38 cellular contexts compared by ENCODE assay signal in the genomic region with DNA sequence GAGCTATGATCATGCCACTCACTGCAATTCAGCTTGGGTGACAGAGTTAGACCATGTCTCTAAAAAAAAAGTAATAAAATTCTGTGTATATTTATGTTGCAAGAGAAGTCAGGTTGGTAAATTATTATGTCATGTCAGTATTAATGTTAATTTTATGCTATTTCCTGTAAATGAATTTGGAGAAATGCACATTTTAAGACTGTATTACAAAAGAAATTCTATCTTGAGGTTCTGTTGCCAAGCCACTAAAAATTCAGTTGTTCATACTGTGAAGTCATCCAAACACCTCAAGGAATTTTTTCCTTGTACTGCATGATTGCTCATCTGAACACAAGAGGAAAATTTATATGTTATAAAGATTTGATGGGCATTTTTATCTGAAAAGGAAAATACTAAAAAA. TPM values are rescaled to one million over a fixed set of nuclear protein-coding genes. Genes with fewer than 3 reads are reported as not detected.
DNase-seq lines count a peak whose midpoint lies in the region; ATAC-seq, FAIRE-seq and TF ChIP-seq lines count a peak whose summit lies in the region.
"Had no signal": no experiment of that assay in that cellular context is flagged by ENCODE, and none has a peak within 500 bp of the region (broad histone marks: within the 10 kb centered on the region; RNA-seq: fewer than 3 reads in every experiment).

No MANE protein-coding gene starts in this region.

- no peaks in the 10 kb centered on the region for H3K27me3 ChIP-seq in astrocyte (ENCODE audit: insufficient read depth, low read length)
- H3K27me3 ChIP-seq in stomach, result peaks cover 0 to 3% (median 0%) of the 10 kb centered on the region in 3 donors
- no peaks in the 10 kb centered on the region for H3K27me3 ChIP-seq in Karpas-422 (ENCODE audit: low read length)
- H3K27me3 ChIP-seq: BE2C, ovary, SJCRH30 had no signal

- H3K27ac ChIP-seq in astrocyte (ENCODE audit: low read depth, low read length) (no peak overlapping the region), stomach (no peak overlapping the region), Karpas-422 (ENCODE audit: low read length) (no peak overlapping the region)
- H3K27ac ChIP-seq: coronary artery, ovary, SJCRH30, VCaP had no signal

- TF ChIP-seq CTCF in astrocyte (IDR thresholded peaks at IDR 0.05; ENCODE audit: insufficient read depth, low read depth, low read length), result no peak
- TF ChIP-seq CTCF in stomach (IDR thresholded peaks at IDR 0.05), result no peak

- no peaks in the 10 kb centered on the region for H3K36me3 Mint-ChIP-seq in astrocyte (ENCODE audit: low read depth, unreplicated experiment)
- H3K36me3 Mint-ChIP-seq in activated T-cell treated with anti-CD3 and anti-CD28 coated beads, Interleukin-2, amount 50 U/mL, for 4 hours (ENCODE audit: insufficient read depth), result no peaks in the 10 kb centered on the region
- H3K36me3 Mint-ChIP-seq: activated naive CD4-positive, alpha-beta T cell treated with anti-CD3 and anti-CD28 coated beads, Interleukin-2, amount 50 U/mL, for 72 hours; CD8-positive, alpha-beta memory T cell; memory B cell; stimulated activated effector memory CD8-positive, alpha-beta T cell treated with anti-CD3 and anti-CD28 coated beads, Interleukin-12 subunit alpha, Interleukin-12 subunit beta, amount 100 ng/mL, for 72 hours; type B pancreatic cell had no signal

- H3K4me1 Mint-ChIP-seq in astrocyte (ENCODE audit: low read depth, unreplicated experiment), result no peaks in the 10 kb centered on the region
- H3K4me1 Mint-ChIP-seq in activated T-cell treated with anti-CD3 and anti-CD28 coated beads, Interleukin-2, amount 50 U/mL, for 4 hours (ENCODE audit: low read depth), result no peaks in the 10 kb centered on the region
- H3K4me1 Mint-ChIP-seq: CD8-positive, alpha-beta memory T cell; memory B cell; stimulated activated effector memory CD8-positive, alpha-beta T cell treated with anti-CD3 and anti-CD28 coated beads, Interleukin-12 subunit alpha, Interleukin-12 subunit beta, amount 100 ng/mL, for 72 hours had no signal

- H3K27me3 Mint-ChIP-seq in astrocyte (ENCODE audit: low read depth, unreplicated experiment), result no peaks in the 10 kb centered on the region
- H3K27me3 Mint-ChIP-seq in activated T-cell treated with anti-CD3 and anti-CD28 coated beads, Interleukin-2, amount 50 U/mL, for 4 hours (ENCODE audit: low read depth), result peaks cover 3% of the 10 kb centered on the region

- no peaks in the 10 kb centered on the region for H3K36me3 ChIP-seq in astrocyte (ENCODE audit: insufficient read depth, low read length)
- H3K36me3 ChIP-seq in stomach, result no peaks in the 10 kb centered on the region
- H3K36me3 ChIP-seq in Karpas-422 (ENCODE audit: insufficient read depth, low read length), result no peaks in the 10 kb centered on the region
- H3K36me3 ChIP-seq: BE2C, ovary had no signal

- no peak overlapping the region for H3K9ac ChIP-seq in astrocyte (ENCODE audit: low read length)
- H3K9ac ChIP-seq in Karpas-422 (ENCODE audit: low read length), result no peak overlapping the region

- H3K9me3 ChIP-seq in astrocyte (ENCODE audit: insufficient read depth, low read depth, low read length) (no peaks in the 10 kb centered on the region), stomach (no peaks in the 10 kb centered on the region), Karpas-422 (ENCODE audit: low read length) (no peaks in the 10 kb centered on the region)
- H3K9me3 ChIP-seq: BE2C, ovary, SJCRH30 had no signal

- H3K9me2 ChIP-seq in Karpas-422 (replicated peaks; ENCODE audit: insufficient read depth, low read length), result no peaks in the 10 kb centered on the region

- H3K27ac Mint-ChIP-seq in astrocyte (ENCODE audit: unreplicated experiment), result no peak overlapping the region
- H3K27ac Mint-ChIP-seq: activated CD8-positive, alpha-beta T cell treated with anti-CD3 and anti-CD28 coated beads, Interleukin-2, amount 10 ng/mL, durations not matched to agents 7 days and 5 days; activated naive CD4-positive, alpha-beta T cell treated with anti-CD3 and anti-CD28 coated beads, Interleukin-2, amount 50 U/mL, for 72 hours; activated T-helper 2 cell treated with anti-CD3 and anti-CD28 coated beads, Interferon-gamma antibody, Interleukin-2, Interleukin-4, amounts not matched to agents 10 μg/mL and 5 μg/mL and 100 μg/mL, durations not matched to agents 14 hours and 24 hours and 36 hours; CD8-positive, alpha-beta memory T cell; effector memory CD8-positive, alpha-beta T cell; memory B cell; nephron progenitor cell; stimulated activated effector memory CD8-positive, alpha-beta T cell treated with anti-CD3 and anti-CD28 coated beads, Interleukin-12 subunit alpha, Interleukin-12 subunit beta, amount 100 ng/mL, for 72 hours; type B pancreatic cell had no signal

- H3K4me3 ChIP-seq in astrocyte (ENCODE audit: insufficient read depth, low read depth, low read length) (no peak overlapping the region), stomach (no peak overlapping the region), Karpas-422 (ENCODE audit: low read length) (no peak overlapping the region)
- H3K4me3 ChIP-seq: coronary artery, ovary, SJCRH30 had no signal

- no peaks in the 10 kb centered on the region for H3K9me3 Mint-ChIP-seq in astrocyte (ENCODE audit: unreplicated experiment)
- no peaks in the 10 kb centered on the region for H3K9me3 Mint-ChIP-seq in activated T-cell treated with anti-CD3 and anti-CD28 coated beads, Interleukin-2, amount 50 U/mL, for 4 hours
- H3K9me3 Mint-ChIP-seq: activated naive CD4-positive, alpha-beta T cell treated with anti-CD3 and anti-CD28 coated beads, Interleukin-2, amount 50 U/mL, for 72 hours; activated T-helper 2 cell treated with anti-CD3 and anti-CD28 coated beads, Interferon-gamma antibody, Interleukin-2, Interleukin-4, amounts not matched to agents 10 μg/mL and 5 μg/mL and 100 μg/mL, durations not matched to agents 14 hours and 24 hours and 36 hours; effector memory CD8-positive, alpha-beta T cell; memory B cell; type B pancreatic cell had no signal

- intact Hi-C loops in stomach (cut with DNase I; ENCODE audit: low total_unique reads), result no loop called here

- ATAC-seq in activated T-cell treated with anti-CD3 and anti-CD28 coated beads, Interleukin-2, amount 50 U/mL, for 4 hours, result no peak
- ATAC-seq: activated CD8-positive, alpha-beta T cell treated with anti-CD3 and anti-CD28 coated beads, Interleukin-2, amount 10 ng/mL, durations not matched to agents 7 days and 5 days; activated naive CD4-positive, alpha-beta T cell treated with anti-CD3 and anti-CD28 coated beads, Interleukin-2, amount 50 U/mL, for 72 hours; effector memory CD8-positive, alpha-beta T cell; left cardiac atrium; stimulated activated effector memory CD8-positive, alpha-beta T cell treated with anti-CD3 and anti-CD28 coated beads, Interleukin-12 subunit alpha, Interleukin-12 subunit beta, amount 100 ng/mL, for 72 hours had no signal

- no peaks in the 10 kb centered on the region for H3K79me2 ChIP-seq in astrocyte (ENCODE audit: insufficient read depth, low read length)
- H3K79me2 ChIP-seq in Karpas-422 (ENCODE audit: low read length), result no peaks in the 10 kb centered on the region

- H3K4me3 Mint-ChIP-seq in astrocyte (ENCODE audit: unreplicated experiment), result no peak overlapping the region
- no peak overlapping the region for H3K4me3 Mint-ChIP-seq in activated T-cell treated with anti-CD3 and anti-CD28 coated beads, Interleukin-2, amount 50 U/mL, for 4 hours
- H3K4me3 Mint-ChIP-seq: activated CD8-positive, alpha-beta T cell treated with anti-CD3 and anti-CD28 coated beads, Interleukin-2, amount 10 ng/mL, durations not matched to agents 7 days and 5 days; CD8-positive, alpha-beta memory T cell; effector memory CD8-positive, alpha-beta T cell; memory B cell; nephron progenitor cell; stimulated activated effector memory CD8-positive, alpha-beta T cell treated with anti-CD3 and anti-CD28 coated beads, Interleukin-12 subunit alpha, Interleukin-12 subunit beta, amount 100 ng/mL, for 72 hours; type B pancreatic cell had no signal

- DNase-seq in ACHN (peak; percentile 88), GM03348 (ENCODE audit: low spot score) (peak; percentile 37), astrocyte (ENCODE audit: low read depth) (peak; percentile 78), iris pigment epithelial cell (ENCODE audit: low read depth) (peak; percentile 18), OCI-M2 (lab: John Stamatoyannopoulos, UW; ENCODE audit: unreplicated experiment) (no peak), stomach (no peak), Karpas-422 (no peak)
- no peak for DNase-seq in activated T-cell treated with anti-CD3 and anti-CD28 coated beads, Interleukin-2, amount 50 U/mL, for 4 hours
- DNase-seq: 8988T; activated CD4-positive, alpha-beta T cell treated with anti-CD3 and anti-CD28 coated beads for 4 hours; activated CD8-positive, alpha-beta T cell treated with anti-CD3 and anti-CD28 coated beads, Interleukin-2, amount 10 ng/mL, durations not matched to agents 7 days and 5 days; aorta; BE2C; caudate nucleus; CD8-positive, alpha-beta memory T cell; DMS 273 treated with DMSO at 0.1 percent for 48 hours; effector memory CD8-positive, alpha-beta T cell; erythroblast; foreskin melanocyte; HCEC 1CT; left cardiac atrium; MV-4-11; NCI-H446 treated with DMSO at 0.1 percent for 48 hours; NCI-H82; nephron progenitor cell; ovary; RPMI8226; SJCRH30; substantia nigra; T1000 had no signal

- TF ChIP-seq EP300 in stomach (IDR thresholded peaks at IDR 0.05), result no peak

- H4K20me1 ChIP-seq in astrocyte (ENCODE audit: insufficient read depth, low read length) (no peaks in the 10 kb centered on the region), Karpas-422 (ENCODE audit: insufficient read depth, low read depth, low read length) (no peaks in the 10 kb centered on the region)

- TF ChIP-seq POLR2A in stomach (IDR thresholded peaks at IDR 0.05), result no peak

- no peaks in the 10 kb centered on the region for H3K4me1 ChIP-seq in astrocyte (ENCODE audit: insufficient read depth, low read length)
- no peaks in the 10 kb centered on the region for H3K4me1 ChIP-seq in stomach
- no peaks in the 10 kb centered on the region for H3K4me1 ChIP-seq in Karpas-422 (ENCODE audit: low read length)
- H3K4me1 ChIP-seq: BE2C, SJCRH30 had no signal

- H3K4me2 ChIP-seq in astrocyte (ENCODE audit: low read length), result no peak overlapping the region
- no peak overlapping the region for H3K4me2 ChIP-seq in Karpas-422 (ENCODE audit: low read depth, low read length, poor library complexity, severe bottlenecking)

- in situ Hi-C loops in ACHN (cut with HindIII; ENCODE audit: low pct_ligation_motif_present, low pct_unique_long_range_greater_than_20kb, low sequenced_read_pairs), result no loop called here

- no peak for FAIRE-seq in astrocyte (lab: Jason Lieb, UNC)
- FAIRE-seq: GM12892 had no signal

- no peak overlapping the region for H2AFZ ChIP-seq in astrocyte (ENCODE audit: low read depth, low read length)
- H2AFZ ChIP-seq in Karpas-422 (ENCODE audit: low read length), result no peak overlapping the region

RNA-seq across cellular contexts. Expression of gene HMGA2, which starts 23.4 kb away (rescaled TPM):
- total RNA-seq in astrocyte (199 and 214 TPM in 2 replicates), stomach (100 to 1,000 TPM in 1 of 5 donors, 1 to 10 TPM in 1, under 1 TPM in 1, not detected in 2; 0.43 to 149 (median 5.7) TPM)
- under 1 TPM; 0.11 to 0.30 (median 0.14) TPM for total RNA-seq in activated T-cell treated with anti-CD3 and anti-CD28 coated beads, Interleukin-2, amount 50 U/mL, for 4 hours
- under 1 TPM; 0.25 to 0.76 (median 0.62) TPM for polyA plus RNA-seq in stomach
- not detected in 2 replicates for total RNA-seq in Karpas-422 (2014; rRNA removed; shearing (Covaris generic); ENCODE audit: low replicate concordance)
- total RNA-seq: activated CD8-positive, alpha-beta T cell treated with anti-CD3 and anti-CD28 coated beads, Interleukin-2, amount 10 ng/mL, durations not matched to agents 7 days and 5 days; activated T-helper 2 cell treated with anti-CD3 and anti-CD28 coated beads, Interferon-gamma antibody, Interleukin-2, Interleukin-4, amounts not matched to agents 10 μg/mL and 5 μg/mL and 100 μg/mL, durations not matched to agents 14 hours and 24 hours and 36 hours; CD8-positive, alpha-beta memory T cell had no signal
- polyA plus RNA-seq: CD8-positive, alpha-beta memory T cell had no signal

Comparison
In these comparisons a context has a peak if more than half of its experiments do, and no peak if none do; other contexts are left out.
1. DNase-seq: peak in ACHN (single experiment), GM03348 (single experiment), astrocyte (single experiment) and iris pigment epithelial cell (single experiment); none in activated T-cell treated with anti-CD3 and anti-CD28 coated beads, Interleukin-2, amount 50 U/mL, for 4 hours (single experiment), OCI-M2 (single experiment), stomach (single experiment) and Karpas-422 (single experiment).